ENCODE assay signal across 25 cellular contexts in the genomic region with DNA sequence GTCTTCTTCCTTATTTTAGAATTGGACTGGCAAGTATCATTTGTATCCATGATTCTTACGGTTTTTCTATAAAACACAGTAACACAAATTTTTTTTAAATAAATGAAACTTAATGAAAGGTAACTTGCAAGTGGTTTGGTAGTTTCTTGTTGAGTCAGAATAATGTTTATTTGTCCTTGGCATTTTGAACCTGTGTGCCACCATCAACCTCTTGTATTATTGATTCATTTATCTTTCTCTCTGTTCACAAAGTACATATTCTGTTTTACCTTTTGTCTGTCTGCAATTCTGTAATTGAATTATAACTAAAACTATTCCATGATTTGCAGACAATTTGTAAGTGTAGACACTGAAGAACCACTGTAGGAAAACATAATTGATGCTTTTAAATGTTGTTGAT. TPM values are rescaled to one million over a fixed set of nuclear protein-coding genes. Genes with fewer than 3 reads are reported as not detected.
"Had no signal": no experiment of that assay in that cellular context is flagged by ENCODE, and none has a peak within 500 bp of the region (broad histone marks: within the 10 kb centered on the region; RNA-seq: fewer than 3 reads in every experiment).

No MANE protein-coding gene starts in this region.

- H3K27ac ChIP-seq: coronary artery, epithelial cell of prostate, esophagus muscularis mucosa, foreskin keratinocyte, gastroesophageal sphincter, heart left ventricle, neutrophil, parathyroid adenoma, right atrium auricular region, sigmoid colon, testis, tibial artery had no signal

- H3K4me3 ChIP-seq: coronary artery, esophagus muscularis mucosa, gastroesophageal sphincter, heart left ventricle, lung, right atrium auricular region, sigmoid colon, testis, tibial artery had no signal

- H3K36me3 ChIP-seq: gastroesophageal sphincter, neutrophil, right atrium auricular region, sigmoid colon had no signal

- DNase-seq: dermis blood vessel endothelial cell; foreskin keratinocyte; heart left ventricle; hippocampal formation; islet precursor cell; kidney glomerular epithelial cell; left colon; left ventricle myocardium superior; sigmoid colon; stimulated activated CD4-positive, alpha-beta T cell treated with anti-CD3 and anti-CD28 coated beads, Interleukin-2, amount 100 ng/mL, for 24 hours; stimulated activated CD4-positive, alpha-beta T cell treated with anti-CD3 and anti-CD28 coated beads, Interleukin-4, amount 100 ng/mL, for 24 hours; stimulated activated naive CD8-positive, alpha-beta T cell treated with anti-CD3 and anti-CD28 coated beads, Interleukin-15, Interleukin-2, amounts not matched to agents 100 U/mL and 50 U/mL, for 24 hours; substantia nigra; testis; tibial artery had no signal

- H3K4me1 ChIP-seq: esophagus muscularis mucosa, foreskin keratinocyte, gastroesophageal sphincter, heart left ventricle, parathyroid adenoma, right atrium auricular region, sigmoid colon, testis, tibial artery had no signal

- ATAC-seq: foreskin keratinocyte; gastroesophageal sphincter; heart left ventricle; left colon; left ventricle myocardium superior; natural killer cell treated with Interleukin-12 subunit alpha and Interleukin-12 subunit beta and Interleukin-15 and Interleukin-18, amount 100 ng/mL, for 72 hours; stimulated activated effector memory CD8-positive, alpha-beta T cell treated with anti-CD3 and anti-CD28 coated beads, Interleukin-12 subunit alpha, Interleukin-12 subunit beta, amount 100 ng/mL, for 72 hours; stimulated activated naive CD8-positive, alpha-beta T cell treated with anti-CD3 and anti-CD28 coated beads, Interleukin-15, Interleukin-2, amounts not matched to agents 100 U/mL and 50 U/mL, for 24 hours had no signal

- H3K9me3 ChIP-seq: esophagus muscularis mucosa, gastroesophageal sphincter, heart left ventricle, neutrophil, right atrium auricular region, sigmoid colon, testis, tibial artery had no signal

- H3K27me3 ChIP-seq: esophagus muscularis mucosa, foreskin keratinocyte, gastroesophageal sphincter, heart left ventricle, neutrophil, right atrium auricular region, sigmoid colon, testis, tibial artery had no signal

RNA-seq across cellular contexts. Expression of a gene that starts 54.7 kb away (rescaled TPM):
- total RNA-seq: natural killer cell treated with Interleukin-12 subunit alpha and Interleukin-12 subunit beta and Interleukin-15 and Interleukin-18, amount 100 ng/mL, for 72 hours had no signal
